8 cellular contexts compared by ENCODE assay signal in the genomic region with DNA sequence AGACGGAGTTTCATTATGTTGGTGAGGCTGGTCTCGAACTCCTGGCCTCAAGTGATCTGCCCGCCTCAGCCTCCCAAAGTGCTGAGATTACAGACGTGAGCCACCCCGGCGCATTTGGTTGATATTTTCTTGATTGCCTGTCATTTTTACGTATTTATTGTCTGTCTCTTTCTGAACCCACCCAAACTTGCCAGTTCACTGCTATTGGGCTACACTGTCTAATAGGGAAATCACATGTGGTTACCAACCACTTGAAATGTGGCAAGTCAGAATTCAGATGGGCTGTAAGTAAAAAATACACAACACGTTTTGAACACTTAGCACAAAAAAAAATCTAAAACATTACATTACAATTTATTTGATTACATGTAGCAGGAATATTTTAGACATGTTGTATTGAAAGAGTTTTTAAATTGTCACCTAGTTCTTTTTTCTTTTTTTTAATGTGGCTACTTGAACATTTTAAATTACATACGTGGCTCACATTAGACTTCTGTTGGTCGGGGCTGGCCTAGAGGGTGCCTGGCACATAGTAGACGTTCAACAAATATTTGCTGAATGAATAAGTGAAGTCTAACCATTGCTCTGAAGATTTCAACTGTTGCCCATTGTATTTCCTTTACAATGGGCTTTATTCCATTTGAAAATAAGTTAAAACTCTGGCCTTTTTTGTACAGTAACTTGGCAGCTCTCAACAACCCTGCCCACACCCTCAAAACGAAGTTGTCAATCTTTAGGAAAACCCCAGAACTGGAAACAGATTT. TPM values are rescaled to one million over a fixed set of nuclear protein-coding genes. Genes with fewer than 3 reads are reported as not detected.
DNase-seq lines count a peak whose midpoint lies in the region; ATAC-seq and TF ChIP-seq lines count a peak whose summit lies in the region.

No MANE protein-coding gene starts in this region.

- peak overlapping the region; percentile 99 for H3K27ac ChIP-seq in right cardiac atrium (ENCODE audit: low read length)

- H3K4me3 ChIP-seq in right cardiac atrium (ENCODE audit: low read length), result peak overlapping the region; percentile 100

- DNase-seq in HFFc6 (peak; percentile 49), right cardiac atrium (no peak), NCI-H1694 treated with DMSO at 0.1 percent for 48 hours (lab: John Stamatoyannopoulos, UW) (no peak), GM10266 (ENCODE audit: extremely low spot score) (no peak), mucosa of gallbladder (ENCODE audit: low spot score) (no peak)
- DNase-seq in activated T-helper 2 cell treated with anti-CD3 and anti-CD28 coated beads, Interferon-gamma antibody, Interleukin-2, Interleukin-4, amounts not matched to agents 10 μg/mL and 5 μg/mL and 100 μg/mL, durations not matched to agents 14 hours and 24 hours and 36 hours (ENCODE audit: low spot score), result no peak
- no peak for DNase-seq in stimulated activated effector memory CD8-positive, alpha-beta T cell treated with anti-CD3 and anti-CD28 coated beads, Interleukin-12 subunit alpha, Interleukin-12 subunit beta, amount 100 ng/mL, for 72 hours (ENCODE audit: low spot score in 2 of 2)

- TF ChIP-seq CTCF in HFFc6 (IDR thresholded peaks at IDR 0.05), result no peak
- no peak for TF ChIP-seq CTCF in GM10266 (IDR thresholded peaks at IDR 0.05; ENCODE audit: control insufficient read depth, insufficient read depth, low read depth, missing control alignments)

- intact Hi-C loops in activated T-helper 2 cell treated with anti-CD3 and anti-CD28 coated beads, Interferon-gamma antibody, Interleukin-2, Interleukin-4, amounts not matched to agents 10 μg/mL and 5 μg/mL and 100 μg/mL, durations not matched to agents 14 hours and 24 hours and 36 hours (cut with micrococcal nuclease), result loop anchor here (1.0 to 10.0 kb wide), 4 partner anchors 24 to 924 kb away; a partner anchor contains a TSS
- intact Hi-C loops in right cardiac atrium (cut with DNase I), result no loop called here

- H3K27me3 ChIP-seq in right cardiac atrium (ENCODE audit: control insufficient read depth, insufficient read depth), result no peaks in the 10 kb centered on the region

- no peaks in the 10 kb centered on the region for H3K9me3 Mint-ChIP-seq in HFFc6
- no peaks in the 10 kb centered on the region for H3K9me3 Mint-ChIP-seq in activated T-helper 2 cell treated with anti-CD3 and anti-CD28 coated beads, Interferon-gamma antibody, Interleukin-2, Interleukin-4, amounts not matched to agents 10 μg/mL and 5 μg/mL and 100 μg/mL, durations not matched to agents 14 hours and 24 hours and 36 hours
- no peaks in the 10 kb centered on the region for H3K9me3 Mint-ChIP-seq in stimulated activated effector memory CD8-positive, alpha-beta T cell treated with anti-CD3 and anti-CD28 coated beads, Interleukin-12 subunit alpha, Interleukin-12 subunit beta, amount 100 ng/mL, for 72 hours

- H3K9me3 ChIP-seq in right cardiac atrium (ENCODE audit: control insufficient read depth, low read length), result no peaks in the 10 kb centered on the region

- peaks cover 59% of the 10 kb centered on the region for H3K4me1 Mint-ChIP-seq in HFFc6 (ENCODE audit: low read depth)
- peaks cover 39% of the 10 kb centered on the region for H3K4me1 Mint-ChIP-seq in activated T-helper 2 cell treated with anti-CD3 and anti-CD28 coated beads, Interferon-gamma antibody, Interleukin-2, Interleukin-4, amounts not matched to agents 10 μg/mL and 5 μg/mL and 100 μg/mL, durations not matched to agents 14 hours and 24 hours and 36 hours (ENCODE audit: low read depth)
- H3K4me1 Mint-ChIP-seq in stimulated activated effector memory CD8-positive, alpha-beta T cell treated with anti-CD3 and anti-CD28 coated beads, Interleukin-12 subunit alpha, Interleukin-12 subunit beta, amount 100 ng/mL, for 72 hours, result peaks cover 39% of the 10 kb centered on the region

- peaks cover 24% of the 10 kb centered on the region for H3K36me3 Mint-ChIP-seq in HFFc6 (ENCODE audit: low read depth)
- peaks cover 24% of the 10 kb centered on the region for H3K36me3 Mint-ChIP-seq in activated T-helper 2 cell treated with anti-CD3 and anti-CD28 coated beads, Interferon-gamma antibody, Interleukin-2, Interleukin-4, amounts not matched to agents 10 μg/mL and 5 μg/mL and 100 μg/mL, durations not matched to agents 14 hours and 24 hours and 36 hours (ENCODE audit: low read depth)
- peaks cover 55% of the 10 kb centered on the region for H3K36me3 Mint-ChIP-seq in stimulated activated effector memory CD8-positive, alpha-beta T cell treated with anti-CD3 and anti-CD28 coated beads, Interleukin-12 subunit alpha, Interleukin-12 subunit beta, amount 100 ng/mL, for 72 hours

- H3K27ac Mint-ChIP-seq in HFFc6, result peak overlapping the region; percentile 100
- peak overlapping the region; percentile 91 for H3K27ac Mint-ChIP-seq in activated T-helper 2 cell treated with anti-CD3 and anti-CD28 coated beads, Interferon-gamma antibody, Interleukin-2, Interleukin-4, amounts not matched to agents 10 μg/mL and 5 μg/mL and 100 μg/mL, durations not matched to agents 14 hours and 24 hours and 36 hours
- H3K27ac Mint-ChIP-seq in stimulated activated effector memory CD8-positive, alpha-beta T cell treated with anti-CD3 and anti-CD28 coated beads, Interleukin-12 subunit alpha, Interleukin-12 subunit beta, amount 100 ng/mL, for 72 hours, result peak overlapping the region; percentile 99

- peak overlapping the region; percentile 99 for H3K4me3 Mint-ChIP-seq in HFFc6
- peak overlapping the region; percentile 86 for H3K4me3 Mint-ChIP-seq in activated T-helper 2 cell treated with anti-CD3 and anti-CD28 coated beads, Interferon-gamma antibody, Interleukin-2, Interleukin-4, amounts not matched to agents 10 μg/mL and 5 μg/mL and 100 μg/mL, durations not matched to agents 14 hours and 24 hours and 36 hours (ENCODE audit: low read depth)
- H3K4me3 Mint-ChIP-seq in stimulated activated effector memory CD8-positive, alpha-beta T cell treated with anti-CD3 and anti-CD28 coated beads, Interleukin-12 subunit alpha, Interleukin-12 subunit beta, amount 100 ng/mL, for 72 hours, result peak overlapping the region; percentile 99

- no peaks in the 10 kb centered on the region for H3K4me1 ChIP-seq in right cardiac atrium (ENCODE audit: control insufficient read depth, insufficient read depth, low read length)

- peaks cover 8% of the 10 kb centered on the region for H3K27me3 Mint-ChIP-seq in HFFc6 (ENCODE audit: insufficient read depth)
- H3K27me3 Mint-ChIP-seq in activated T-helper 2 cell treated with anti-CD3 and anti-CD28 coated beads, Interferon-gamma antibody, Interleukin-2, Interleukin-4, amounts not matched to agents 10 μg/mL and 5 μg/mL and 100 μg/mL, durations not matched to agents 14 hours and 24 hours and 36 hours (ENCODE audit: low read depth), result no peaks in the 10 kb centered on the region

- 68% methylated on average over 12 of the region's 12 CpGs for WGBS in right cardiac atrium

- ATAC-seq in right cardiac atrium, result no peak
- no peak for ATAC-seq in stimulated activated effector memory CD8-positive, alpha-beta T cell treated with anti-CD3 and anti-CD28 coated beads, Interleukin-12 subunit alpha, Interleukin-12 subunit beta, amount 100 ng/mL, for 72 hours
- ATAC-seq in HG03097 (IDR thresholded peaks at IDR 0.05; ENCODE audit: low FRiP score, unreplicated experiment), result no peak

RNA-seq across cellular contexts. Expression of a gene that starts 1.9 kb away (rescaled TPM):
- 100 to 1,000 TPM; 140 to 168 (median 149) TPM for total RNA-seq in HFFc6 (2021; fragmentation: NEBNext Ultra II Directional; extraction: Animal tissue kit (Norgen Biotek cat#: 25700))
- total RNA-seq in activated T-helper 2 cell treated with anti-CD3 and anti-CD28 coated beads, Interferon-gamma antibody, Interleukin-2, Interleukin-4, amounts not matched to agents 10 μg/mL and 5 μg/mL and 100 μg/mL, durations not matched to agents 14 hours and 24 hours and 36 hours, result 84.2 and 89.3 TPM in 2 replicates
- total RNA-seq in right cardiac atrium (10 to 100 TPM; 71.9 to 79.2 (median 72.8) TPM), mucosa of gallbladder (72.3 TPM)
- 40.6 TPM for polyA plus RNA-seq in right cardiac atrium

RNA-seq across cellular contexts. Expression of a gene that starts 42.6 kb away (rescaled TPM):
- total RNA-seq in HFFc6 (2021; fragmentation: NEBNext Ultra II Directional; extraction: Animal tissue kit (Norgen Biotek cat#: 25700)), result 10 to 100 TPM in 5 of 6 experiments, 1 to 10 TPM in 1; 9.3 to 19.6 (median 16.6) TPM
- total RNA-seq in activated T-helper 2 cell treated with anti-CD3 and anti-CD28 coated beads, Interferon-gamma antibody, Interleukin-2, Interleukin-4, amounts not matched to agents 10 μg/mL and 5 μg/mL and 100 μg/mL, durations not matched to agents 14 hours and 24 hours and 36 hours, result 61.9 and 65.8 TPM in 2 replicates
- total RNA-seq in right cardiac atrium (1 to 10 TPM; 4.3 to 7.9 (median 6.4) TPM), mucosa of gallbladder (13.4 TPM)
- 4.3 TPM for polyA plus RNA-seq in right cardiac atrium

RNA-seq across cellular contexts. Expression of a gene that starts 44.7 kb away (rescaled TPM):
- 10 to 100 TPM; 17.6 to 22.0 (median 21.1) TPM for total RNA-seq in HFFc6 (2021; fragmentation: NEBNext Ultra II Directional; extraction: Animal tissue kit (Norgen Biotek cat#: 25700))
- total RNA-seq in activated T-helper 2 cell treated with anti-CD3 and anti-CD28 coated beads, Interferon-gamma antibody, Interleukin-2, Interleukin-4, amounts not matched to agents 10 μg/mL and 5 μg/mL and 100 μg/mL, durations not matched to agents 14 hours and 24 hours and 36 hours, result 9.6 and 11.1 TPM in 2 replicates
- total RNA-seq in right cardiac atrium, result 10 to 100 TPM in 3 of 4 donors, 1 to 10 TPM in 1; 6.3 to 14.7 (median 14.3) TPM
- polyA plus RNA-seq in right cardiac atrium, result 9.1 TPM
- 48.9 TPM for total RNA-seq in mucosa of gallbladder
